8 cellular contexts compared by ENCODE assay signal in genomic region chr2:68156419-68156818, GRCh38. TPM values are rescaled to one million over a fixed set of nuclear protein-coding genes. Genes with fewer than 3 reads are reported as not detected.
A peak's percentile ranks its signal among the peaks of the same experiment; 100 is the strongest.
DNase-seq lines count a peak whose midpoint lies in the region; ATAC-seq and TF ChIP-seq lines count a peak whose summit lies in the region.

No MANE protein-coding gene starts in this region.

- 0% methylated on average over 3 of the region's 3 CpGs for WGBS in SK-N-SH (ENCODE audit: low lambda C conversion rate)

- H3F3A ChIP-seq in SK-N-SH (replicated peaks; ENCODE audit: insufficient read depth), result peaks cover 6% of the 10 kb centered on the region

- peaks cover 81% of the 10 kb centered on the region for H3K79me2 ChIP-seq in SK-N-SH (ENCODE audit: insufficient read depth)

- peaks cover 37% of the 10 kb centered on the region for H3K36me3 Mint-ChIP-seq in activated T-helper 17 cell treated with anti-CD3 and anti-CD28 coated beads, Interleukin-2, amount 50 U/mL, for 72 hours (ENCODE audit: low read depth)

- H3K4me3 Mint-ChIP-seq in activated T-helper 17 cell treated with anti-CD3 and anti-CD28 coated beads, Interleukin-2, amount 50 U/mL, for 72 hours, result peak overlapping the region; percentile 92

- H3K27ac ChIP-seq in SK-N-SH (ENCODE audit: low read depth in 2 of 2, low read length in 1 of 2) (peak overlapping the region in 1 of 2 experiments; percentile 94; a peak in 2 of 4 replicates), stomach smooth muscle (ENCODE audit: low read length) (peak overlapping the region; percentile 98)

- no peaks in the 10 kb centered on the region for H3K9me3 Mint-ChIP-seq in activated T-helper 17 cell treated with anti-CD3 and anti-CD28 coated beads, Interleukin-2, amount 50 U/mL, for 72 hours

- POLR2A ChIA-PET in SK-N-SH (lab: Yijun Ruan, JAX), result interaction anchor here (0.5 to 1.9 kb wide), 4 partner anchors 11 to 840 kb away, joined by 3 to 6 read pairs (median 6); partner anchors contain the start of gene CNRIP1

- H3K9ac ChIP-seq in SK-N-SH (peak overlapping the region; percentile 87), stomach smooth muscle (ENCODE audit: low read length in 2 of 2) (peak overlapping the region; percentile 90 to 97)

- peak overlapping the region; percentile 99 for H3K27ac Mint-ChIP-seq in activated T-helper 17 cell treated with anti-CD3 and anti-CD28 coated beads, Interleukin-2, amount 50 U/mL, for 72 hours

- no peaks in the 10 kb centered on the region for H3K9me2 ChIP-seq in SK-N-SH

- no peaks in the 10 kb centered on the region for H3K27me3 ChIP-seq in SK-N-SH (ENCODE audit: insufficient read depth)
- no peaks in the 10 kb centered on the region for H3K27me3 ChIP-seq in stomach smooth muscle (ENCODE audit: control insufficient read depth in 1 of 2, insufficient read depth in 2 of 2, low read length in 2 of 2)

- CTCF ChIA-PET in SK-N-SH (lab: Yijun Ruan, JAX), result interaction anchor here (1.1 to 3.1 kb wide), 8 partner anchors 11 to 127 kb away, joined by 3 to 11 read pairs (median 4); no protein-coding TSS in a partner anchor

- no peaks in the 10 kb centered on the region for H4K20me1 ChIP-seq in SK-N-SH (ENCODE audit: insufficient read depth)

- TF ChIP-seq RAD21 in SK-N-SH (IDR thresholded peaks at IDR 0.05; ENCODE audit: low read length), result no peak

- no peak for TF ChIP-seq EP300 in SK-N-SH (IDR thresholded peaks at IDR 0.05; ENCODE audit: borderline replicate concordance in 1 of 2, low read depth in 1 of 2, low read length in 1 of 2)

- ATAC-seq in SK-N-SH treated with all-trans-retinoic acid at 6 μM for 48 hours (no peak), GM21526 (IDR thresholded peaks at IDR 0.05; ENCODE audit: low FRiP score, unreplicated experiment) (no peak)
- ATAC-seq in activated T-helper 17 cell treated with anti-CD3 and anti-CD28 coated beads, Interleukin-2, amount 50 U/mL, for 72 hours (replicated peaks), result no peak

- H2AFZ ChIP-seq in SK-N-SH (ENCODE audit: low read depth), result no peak overlapping the region

- H3K27me3 Mint-ChIP-seq in activated T-helper 17 cell treated with anti-CD3 and anti-CD28 coated beads, Interleukin-2, amount 50 U/mL, for 72 hours, result no peaks in the 10 kb centered on the region

- H3K9me3 ChIP-seq in SK-N-SH (no peaks in the 10 kb centered on the region), iPS-18c (ENCODE audit: control insufficient read depth, insufficient read depth, low read length) (no peaks in the 10 kb centered on the region), stomach smooth muscle (ENCODE audit: control insufficient read depth in 2 of 2, low read length in 2 of 2) (no peaks in the 10 kb centered on the region)

- peak overlapping the region; percentile 83 for H3K4me2 ChIP-seq in SK-N-SH

- H3K4me3 ChIP-seq in SK-N-SH (ENCODE audit: low read depth in 2 of 2, low read length in 1 of 2) (peak overlapping the region; percentile 90 to 97), iPS-18c (ENCODE audit: insufficient read depth, low read depth, low read length) (peak overlapping the region; percentile 87), stomach smooth muscle (ENCODE audit: low read length in 2 of 2) (peak overlapping the region; percentile 94 to 99)

- TF ChIP-seq CTCF in SK-N-SH (IDR thresholded peaks at IDR 0.05), result no peak

- H3K4me1 ChIP-seq in SK-N-SH (ENCODE audit: control insufficient read depth in 1 of 2, insufficient read depth in 2 of 2, low read depth in 1 of 2, low read length in 1 of 2) (peaks cover under 1 to 5% of the 10 kb centered on the region in 2 experiments; a peak in 3 of 4 replicates), stomach smooth muscle (ENCODE audit: control insufficient read depth, insufficient read depth, low read length) (peaks cover 20% of the 10 kb centered on the region)

- DNase-seq in SK-N-SH, result no peak
- DNase-seq in NCI-H2196 (lab: John Stamatoyannopoulos, UW; ENCODE audit: unreplicated experiment), result no peak
- no peak for DNase-seq in MV-4-11 (lab: John Stamatoyannopoulos, UW)

- peaks cover 17% of the 10 kb centered on the region for H3K4me1 Mint-ChIP-seq in activated T-helper 17 cell treated with anti-CD3 and anti-CD28 coated beads, Interleukin-2, amount 50 U/mL, for 72 hours

- H3K36me3 ChIP-seq in SK-N-SH (replicated peaks in 1 of 2; ENCODE audit: control insufficient read depth in 1 of 2, insufficient read depth in 2 of 2, low read length in 1 of 2) (peaks cover 13 to 35% of the 10 kb centered on the region in 2 experiments), stomach smooth muscle (ENCODE audit: control insufficient read depth in 2 of 2, insufficient read depth in 2 of 2, low read length in 2 of 2) (peaks cover 4 to 14% of the 10 kb centered on the region in 2 donors)

TF ChIP-seq in SK-N-SH, 30 proteins besides CTCF, POLR2A, EP300 and RAD21:
- TF ChIP-seq TAF1 (IDR thresholded peaks at IDR 0.05; ENCODE audit: borderline replicate concordance, low read depth, low read length) (no peak), GATA2 (CRISPR knock-in tag; IDR thresholded peaks at IDR 0.05) (no peak), IRF3 (IDR thresholded peaks at IDR 0.05; ENCODE audit: low read depth, low read length) (no peak)

TF ChIP-seq in SK-N-SH treated with all-trans-retinoic acid at 6 μM for 48 hours, 23 proteins besides CTCF, POLR2A, EP300 and RAD21 (continues in another document):
- TF ChIP-seq POU6F1 (CRISPR knock-in tag; IDR thresholded peaks at IDR 0.05; ENCODE audit: borderline replicate concordance, low read depth), result no peak
- no peak for TF ChIP-seq ZNF70 (CRISPR knock-in tag; IDR thresholded peaks at IDR 0.05)
- no peak for TF ChIP-seq PPARA (CRISPR knock-in tag; IDR thresholded peaks at IDR 0.05; ENCODE audit: borderline replicate concordance)
- no peak for TF ChIP-seq ZC3H10 (CRISPR knock-in tag; IDR thresholded peaks at IDR 0.05)
- no peak for TF ChIP-seq GLIS3 (CRISPR knock-in tag; IDR thresholded peaks at IDR 0.05)
- no peak for TF ChIP-seq TOX (CRISPR knock-in tag; IDR thresholded peaks at IDR 0.05; ENCODE audit: borderline replicate concordance)
- no peak for TF ChIP-seq ZNF565 (CRISPR knock-in tag; conservative IDR thresholded peaks at IDR 0.05; ENCODE audit: low read depth)
- no peak for TF ChIP-seq ARNTL (CRISPR knock-in tag; IDR thresholded peaks at IDR 0.05; ENCODE audit: borderline replicate concordance, low read depth)
- TF ChIP-seq, protein P1, sequence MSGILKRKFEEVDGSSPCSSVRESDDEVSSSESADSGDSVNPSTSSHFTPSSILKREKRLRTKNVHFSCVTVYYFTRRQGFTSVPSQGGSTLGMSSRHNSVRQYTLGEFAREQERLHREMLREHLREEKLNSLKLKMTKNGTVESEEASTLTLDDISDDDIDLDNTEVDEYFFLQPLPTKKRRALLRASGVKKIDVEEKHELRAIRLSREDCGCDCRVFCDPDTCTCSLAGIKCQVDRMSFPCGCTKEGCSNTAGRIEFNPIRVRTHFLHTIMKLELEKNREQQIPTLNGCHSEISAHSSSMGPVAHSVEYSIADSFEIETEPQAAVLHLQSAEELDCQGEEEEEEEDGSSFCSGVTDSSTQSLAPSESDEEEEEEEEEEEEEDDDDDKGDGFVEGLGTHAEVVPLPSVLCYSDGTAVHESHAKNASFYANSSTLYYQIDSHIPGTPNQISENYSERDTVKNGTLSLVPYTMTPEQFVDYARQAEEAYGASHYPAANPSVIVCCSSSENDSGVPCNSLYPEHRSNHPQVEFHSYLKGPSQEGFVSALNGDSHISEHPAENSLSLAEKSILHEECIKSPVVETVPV (CRISPR knock-in tag; IDR thresholded peaks at IDR 0.05), result no peak
- TF ChIP-seq SNAI2 (CRISPR knock-in tag; IDR thresholded peaks at IDR 0.05), result no peak
- no peak for TF ChIP-seq TSHZ2 (CRISPR knock-in tag; IDR thresholded peaks at IDR 0.05)

RNA-seq across cellular contexts. Expression of gene PNO1, which starts 1.3 kb away (rescaled TPM):
- 16.8 and 20.6 TPM in 2 replicates for polyA plus RNA-seq in SK-N-SH (2012; rRNA removed)
- polyA plus RNA-seq in SK-N-SH (2012; cell fraction: cytosol; rRNA removed), result 22.0 and 26.7 TPM in 2 replicates
- polyA plus RNA-seq in SK-N-SH (2012; cell fraction: nucleus; rRNA removed), result 12.3 and 13.7 TPM in 2 replicates
- total RNA-seq in activated T-helper 17 cell treated with anti-CD3 and anti-CD28 coated beads, Interleukin-2, amount 50 U/mL, for 72 hours, result 10 to 100 TPM; 10.1 to 27.7 TPM
